ENCODE assay signal across 8 cellular contexts in genomic region chr6:148509789-148510581, GRCh38.
DNase-seq lines count a peak whose midpoint lies in the region; ATAC-seq, FAIRE-seq and TF ChIP-seq lines count a peak whose summit lies in the region.

No MANE protein-coding gene starts in this region.

- POLR2A ChIA-PET in HepG2 (lab: Yijun Ruan, JAX): no interaction called here

- peak; percentile 97 for DNase-seq in GM04503 (ENCODE audit: low read depth)
- DNase-seq in NCI-H2171 treated with DMSO at 0.1 percent for 48 hours (lab: John Stamatoyannopoulos, UW): peak; percentile 79
- DNase-seq in mammary epithelial cell: peak; percentile 79
- no peak for DNase-seq in HepG2 (ENCODE audit: low spot score)
- DNase-seq in BE2C: no peak
- DNase-seq in mucosa of gallbladder (ENCODE audit: low spot score): no peak

- H3K36me3 ChIP-seq in mammary epithelial cell (ENCODE audit: insufficient read depth, low read length): no peaks in the 10 kb centered on the region
- H3K36me3 ChIP-seq in HepG2 (replicated peaks in 1 of 2; ENCODE audit: control insufficient read depth in 1 of 2, insufficient read depth in 2 of 2, low read length in 2 of 2): no peaks in the 10 kb centered on the region; a peak in 1 of 5 replicates
- H3K36me3 ChIP-seq in thymus (ENCODE audit: control insufficient read depth, insufficient read depth): no peaks in the 10 kb centered on the region
- no peaks in the 10 kb centered on the region for H3K36me3 ChIP-seq in BE2C

- H2AFZ ChIP-seq in mammary epithelial cell (ENCODE audit: low read depth, low read length) (peak overlapping the region; percentile 79), HepG2 (ENCODE audit: low read length) (no peak overlapping the region)

- CTCF ChIA-PET in mammary epithelial cell (lab: Charles Lee; ENCODE audit: low non-redundant PET) (interaction anchor here (0.9 kb wide), 1 partner anchor 50 kb away, joined by 4 read pairs; no protein-coding TSS in a partner anchor), HepG2 (lab: Yijun Ruan, JAX; ENCODE audit: low intra/inter-chr PET ratio, low total read pairs) (no interaction called here)

- dilution Hi-C loops in mammary epithelial cell (cut with HindIII; ENCODE audit: low sequenced_read_pairs): loop anchor here (5.0 kb wide), 1 partner anchor 163 kb away; no protein-coding TSS in a partner anchor

- no peak for TF ChIP-seq EP300 in HepG2 (IDR thresholded peaks at IDR 0.05; ENCODE audit: low read depth in 2 of 2, low read length in 2 of 2)
- TF ChIP-seq EP300 in HepG2 (CRISPR knock-in tag; IDR thresholded peaks at IDR 0.05; ENCODE audit: borderline replicate concordance): no peak

- in situ Hi-C loops in mammary epithelial cell (cut with MboI; ENCODE audit: low sequenced_read_pairs in 2 of 2): no loop called here
- in situ Hi-C loops in HepG2 (cut with HindIII; ENCODE audit: extremely low pct_ligation_motif_present, low pct_unique_long_range_greater_than_20kb): no loop called here

- H3K79me2 ChIP-seq in mammary epithelial cell (ENCODE audit: insufficient read depth, low read length) (no peaks in the 10 kb centered on the region), HepG2 (ENCODE audit: insufficient read depth, low read length) (no peaks in the 10 kb centered on the region)

- intact Hi-C loops in mammary epithelial cell (cut with micrococcal nuclease): loop anchor here (1.0 kb wide), 1 partner anchor 44 kb away; no protein-coding TSS in a partner anchor
- intact Hi-C loops in HepG2 (cut with micrococcal nuclease; ENCODE audit: unreplicated experiment): no loop called here

- no peak for TF ChIP-seq RAD21 in HepG2 (CRISPR knock-in tag; IDR thresholded peaks at IDR 0.05)

- H3K4me3 ChIP-seq in mammary epithelial cell (replicated peaks in 1 of 3; ENCODE audit: insufficient read depth in 1 of 3, low read depth in 2 of 3, low read length in 3 of 3) (no peak overlapping the region), HepG2 (replicated peaks in 1 of 3; ENCODE audit: insufficient read depth in 1 of 3, low read depth in 2 of 3, low read length in 3 of 3) (no peak overlapping the region), thymus (ENCODE audit: low read length) (no peak overlapping the region), BE2C (ENCODE audit: low read depth, low read length) (no peak overlapping the region)

- H3K4me1 ChIP-seq in mammary epithelial cell (ENCODE audit: insufficient read depth, low read length) (peaks cover 22% of the 10 kb centered on the region), HepG2 (ENCODE audit: insufficient read depth, low read length) (no peaks in the 10 kb centered on the region), thymus (ENCODE audit: control insufficient read depth, insufficient read depth, low read length) (no peaks in the 10 kb centered on the region), BE2C (no peaks in the 10 kb centered on the region)

- H3K4me2 ChIP-seq in mammary epithelial cell (ENCODE audit: insufficient read depth, low read depth, low read length) (peak overlapping the region; percentile 72), HepG2 (ENCODE audit: low read depth, low read length) (no peak overlapping the region)

- TF ChIP-seq CTCF in mammary epithelial cell (conservative IDR thresholded peaks at IDR 0.05 in 1 of 2, IDR thresholded peaks at IDR 0.05 in 1 of 2; ENCODE audit: extremely low read depth in 1 of 2, insufficient read depth in 1 of 2, low read depth in 1 of 2, low read length in 2 of 2) (no peak), HepG2 (CRISPR knock-in tag; IDR thresholded peaks at IDR 0.05) (no peak), BE2C (IDR thresholded peaks at IDR 0.05; ENCODE audit: low read depth, low read length) (no peak)

- no peaks in the 10 kb centered on the region for H4K20me1 ChIP-seq in mammary epithelial cell (ENCODE audit: insufficient read depth, low read length)
- no peaks in the 10 kb centered on the region for H4K20me1 ChIP-seq in HepG2 (ENCODE audit: insufficient read depth, low read length)

- ATAC-seq in HG02642 (IDR thresholded peaks at IDR 0.05; ENCODE audit: poor library complexity, unreplicated experiment) (peak; percentile 70), HepG2 (no peak)

- 30% methylated on average over 6 of the region's 6 CpGs for WGBS in mammary epithelial cell (ENCODE audit: low coverage, missing lambda C conversion rate)
- 94% methylated on average over 6 of the region's 6 CpGs for WGBS in HepG2 (ENCODE audit: low lambda C conversion rate)
- 18% methylated on average over 6 of the region's 6 CpGs for WGBS in thymus

- H3K9me3 ChIP-seq in mammary epithelial cell (replicated peaks; ENCODE audit: insufficient read depth, low read length): no peaks in the 10 kb centered on the region
- no peaks in the 10 kb centered on the region for H3K9me3 ChIP-seq in HepG2 (ENCODE audit: low read length)
- H3K9me3 ChIP-seq in thymus (ENCODE audit: control insufficient read depth): peaks cover 1% of the 10 kb centered on the region
- H3K9me3 ChIP-seq in BE2C: no peaks in the 10 kb centered on the region

- H3K27me3 ChIP-seq in mammary epithelial cell (ENCODE audit: insufficient read depth, low read length) (no peaks in the 10 kb centered on the region), HepG2 (ENCODE audit: control insufficient read depth in 1 of 2, insufficient read depth in 2 of 2, low read length in 2 of 2) (no peaks in the 10 kb centered on the region), thymus (ENCODE audit: control insufficient read depth, insufficient read depth) (no peaks in the 10 kb centered on the region), BE2C (peaks cover 7% of the 10 kb centered on the region; the same call in 1 of the 2 replicates)

- no peak for FAIRE-seq in HepG2 (lab: Jason Lieb, UNC)

- BruUV-seq in mammary epithelial cell (replicated peaks; lab: Mats Ljungman, UMichigan) (no TSS peak), HepG2 (replicated peaks; lab: Mats Ljungman, UMichigan) (no TSS peak)

- H3K27ac ChIP-seq in mammary epithelial cell (ENCODE audit: insufficient read depth, low read depth, low read length): peak overlapping the region; percentile 60
- H3K27ac ChIP-seq in HepG2 (ENCODE audit: extremely low read length, insufficient read depth, low read length): no peak overlapping the region
- H3K27ac ChIP-seq in thymus (ENCODE audit: low read depth): peak overlapping the region; percentile 39

- peak overlapping the region; percentile 38 for H3K9ac ChIP-seq in mammary epithelial cell (ENCODE audit: insufficient read depth, low read length)
- no peak overlapping the region for H3K9ac ChIP-seq in HepG2 (ENCODE audit: insufficient read depth, low read depth, low read length)

- TF ChIP-seq POLR2A in HepG2 (IDR thresholded peaks at IDR 0.05; ENCODE audit: insufficient read depth in 1 of 2, low read depth in 2 of 2, low read length in 2 of 2): no peak

TF ChIP-seq in HepG2, 621 proteins besides CTCF, POLR2A, EP300 and RAD21:
- TF ChIP-seq RFX1 (IDR thresholded peaks at IDR 0.05): peak; percentile 30; the same call in 1 of the 2 replicates
- TF ChIP-seq MEIS1 (CRISPR knock-in tag; IDR thresholded peaks at IDR 0.05; ENCODE audit: borderline replicate concordance): no peak
- peak; percentile 46; the same call in 1 of the 2 replicates for TF ChIP-seq RFX3 (CRISPR knock-in tag; IDR thresholded peaks at IDR 0.05)

Comparison
In these comparisons a context has a peak if more than half of its experiments do, and no peak if none do; other contexts are left out.
1. DNase-seq: peak in GM04503 (single experiment), NCI-H2171 treated with DMSO at 0.1 percent for 48 hours (single experiment) and mammary epithelial cell (single experiment); none in HepG2 (single experiment), BE2C (single experiment) and mucosa of gallbladder (single experiment).